ENCODE assay signal across 1 cellular context in the genomic region with DNA sequence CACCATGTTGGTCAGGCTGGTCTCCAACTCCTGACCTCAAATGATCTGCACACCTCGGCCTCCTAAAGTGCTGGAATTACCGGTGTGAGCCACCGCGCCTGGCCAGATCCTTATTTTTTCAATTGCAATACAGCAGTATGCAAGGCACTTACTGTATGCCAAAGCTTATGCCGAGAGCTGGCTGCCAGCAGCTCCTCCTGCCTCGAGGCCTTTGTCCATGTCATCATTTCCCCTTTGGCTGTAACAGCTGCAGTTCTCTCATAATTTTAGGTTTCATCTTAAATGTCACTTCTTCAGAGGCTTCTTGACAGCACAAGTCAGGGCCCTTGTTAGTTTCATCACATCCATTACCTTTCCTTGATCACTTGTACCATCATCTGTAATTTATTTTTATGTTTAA.
TF ChIP-seq lines count a peak whose summit lies in the region.

No MANE protein-coding gene starts in this region.

TF ChIP-seq in liver, 16 proteins besides CTCF, POLR2A, EP300 and RAD21 (continued from another document):
- TF ChIP-seq, protein P1, sequence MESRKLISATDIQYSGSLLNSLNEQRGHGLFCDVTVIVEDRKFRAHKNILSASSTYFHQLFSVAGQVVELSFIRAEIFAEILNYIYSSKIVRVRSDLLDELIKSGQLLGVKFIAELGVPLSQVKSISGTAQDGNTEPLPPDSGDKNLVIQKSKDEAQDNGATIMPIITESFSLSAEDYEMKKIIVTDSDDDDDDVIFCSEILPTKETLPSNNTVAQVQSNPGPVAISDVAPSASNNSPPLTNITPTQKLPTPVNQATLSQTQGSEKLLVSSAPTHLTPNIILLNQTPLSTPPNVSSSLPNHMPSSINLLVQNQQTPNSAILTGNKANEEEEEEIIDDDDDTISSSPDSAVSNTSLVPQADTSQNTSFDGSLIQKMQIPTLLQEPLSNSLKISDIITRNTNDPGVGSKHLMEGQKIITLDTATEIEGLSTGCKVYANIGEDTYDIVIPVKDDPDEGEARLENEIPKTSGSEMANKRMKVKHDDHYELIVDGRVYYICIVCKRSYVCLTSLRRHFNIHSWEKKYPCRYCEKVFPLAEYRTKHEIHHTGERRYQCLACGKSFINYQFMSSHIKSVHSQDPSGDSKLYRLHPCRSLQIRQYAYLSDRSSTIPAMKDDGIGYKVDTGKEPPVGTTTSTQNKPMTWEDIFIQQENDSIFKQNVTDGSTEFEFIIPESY (IDR thresholded peaks at IDR 0.05), result no peak
- no peak for TF ChIP-seq FOXA2 (IDR thresholded peaks at IDR 0.05)
- TF ChIP-seq NR2F2 (IDR thresholded peaks at IDR 0.05), result no peak
- TF ChIP-seq, protein P2, sequence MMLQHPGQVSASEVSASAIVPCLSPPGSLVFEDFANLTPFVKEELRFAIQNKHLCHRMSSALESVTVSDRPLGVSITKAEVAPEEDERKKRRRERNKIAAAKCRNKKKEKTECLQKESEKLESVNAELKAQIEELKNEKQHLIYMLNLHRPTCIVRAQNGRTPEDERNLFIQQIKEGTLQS (IDR thresholded peaks at IDR 0.05), result no peak
- TF ChIP-seq JUND (IDR thresholded peaks at IDR 0.05), result no peak
- TF ChIP-seq, protein P3, sequence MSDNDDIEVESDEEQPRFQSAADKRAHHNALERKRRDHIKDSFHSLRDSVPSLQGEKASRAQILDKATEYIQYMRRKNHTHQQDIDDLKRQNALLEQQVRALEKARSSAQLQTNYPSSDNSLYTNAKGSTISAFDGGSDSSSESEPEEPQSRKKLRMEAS (IDR thresholded peaks at IDR 0.05), result no peak
